In the genomic region with DNA sequence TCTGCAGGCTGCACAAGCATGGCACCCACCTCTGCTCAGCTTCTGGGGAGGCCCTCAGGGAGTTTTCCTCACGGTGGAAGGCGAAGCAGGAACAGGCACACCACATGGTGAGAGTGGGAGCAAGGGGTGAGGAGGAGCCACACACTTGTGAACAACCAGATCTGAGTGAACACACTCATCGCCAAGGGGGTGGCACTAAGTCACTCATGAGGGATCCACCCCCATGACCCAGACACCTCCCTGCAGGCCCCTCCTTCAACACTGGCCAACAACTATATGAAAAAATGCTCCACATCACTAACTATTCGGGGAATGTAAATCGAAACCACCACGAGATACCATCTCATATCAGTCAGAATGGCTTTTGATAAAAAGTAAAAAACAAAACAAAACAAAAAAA, we compare ENCODE assay signal across 21 cellular contexts. TPM values are rescaled to one million over a fixed set of nuclear protein-coding genes. Genes with fewer than 3 reads are reported as not detected.
DNase-seq lines count a peak whose midpoint lies in the region; ATAC-seq and TF ChIP-seq lines count a peak whose summit lies in the region.
"Had no signal": no experiment of that assay in that cellular context is flagged by ENCODE, and none has a peak within 500 bp of the region (broad histone marks: within the 10 kb centered on the region; RNA-seq: fewer than 3 reads in every experiment).

No MANE protein-coding gene starts in this region.

- H3K36me3 Mint-ChIP-seq in CD4-positive, alpha-beta memory T cell = no peaks in the 10 kb centered on the region
- H3K36me3 Mint-ChIP-seq: CD14-positive monocyte had no signal

- H3K27ac Mint-ChIP-seq in CD4-positive, alpha-beta memory T cell = peak overlapping the region in 3 of 7 donors; percentile 8 to 65 (median 19)

- intact Hi-C loops in CD4-positive, alpha-beta memory T cell (cut with micrococcal nuclease) = no loop called here

- POLR2A ChIA-PET in CD4-positive, alpha-beta memory T cell (lab: Charles Lee; ENCODE audit: partially characterized antibody) = interaction anchor here (1.6 kb wide), 1 partner anchor 10 kb away, joined by 4 read pairs; no protein-coding TSS in a partner anchor

- peak in 3 of 5 donors; percentile 9 to 56 (median 36) for DNase-seq in CD4-positive, alpha-beta memory T cell
- peak; percentile 45 for DNase-seq in ELR (ENCODE audit: low read depth)
- peak; percentile 32 for DNase-seq in amniotic epithelial cell (ENCODE audit: low read depth)
- DNase-seq in foreskin fibroblast = peak; percentile 25 to 29
- DNase-seq in stimulated activated CD4-positive, alpha-beta T cell treated with anti-CD3 and anti-CD28 coated beads, Interleukin-12 subunit alpha, Interleukin-12 subunit beta, amount 100 ng/mL, for 4 hours = no peak
- DNase-seq in HCEC 1CT = no peak
- DNase-seq: ACHN, COR-L47, DMS 273 treated with DMSO at 0.1 percent for 48 hours, GM23248, NCI-H1105, NCI-H2081 treated with DMSO at 0.1 percent for 48 hours, NCI-H2227 treated with DMSO at 0.1 percent for 48 hours, NCI-H524, NCI-H82, SIG-M5 had no signal

- no peak for TF ChIP-seq CTCF in foreskin fibroblast (IDR thresholded peaks at IDR 0.05; ENCODE audit: low read depth, low read length)

- CTCF ChIA-PET in CD4-positive, alpha-beta memory T cell (lab: Charles Lee; ENCODE audit: partially characterized antibody) = interaction anchor here (0.6 to 6.4 kb wide), 2 partner anchors 9 to 30 kb away, joined by 3 to 53 read pairs; a partner anchor contains a TSS

- H3K4me1 Mint-ChIP-seq in CD4-positive, alpha-beta memory T cell = peaks cover 11 to 34% (median 13%) of the 10 kb centered on the region in 4 donors
- H3K4me1 Mint-ChIP-seq: CD14-positive monocyte had no signal

- H3K4me3 ChIP-seq in CD4-positive, alpha-beta memory T cell (ENCODE audit: low read length in 2 of 2) = no peak overlapping the region
- H3K4me3 ChIP-seq in foreskin fibroblast (ENCODE audit: low read depth in 1 of 2, low read length in 2 of 2) = no peak overlapping the region
- H3K4me3 ChIP-seq: GM23248, HAP-1 had no signal

- H3K27me3 Mint-ChIP-seq in CD4-positive, alpha-beta memory T cell = peaks cover 12 to 18% of the 10 kb centered on the region in 2 donors

- peak overlapping the region in 4 of 8 donors; percentile 1 to 48 (median 15) for H3K4me3 Mint-ChIP-seq in CD4-positive, alpha-beta memory T cell

- no peak overlapping the region for H3K27ac ChIP-seq in CD4-positive, alpha-beta memory T cell (ENCODE audit: low read depth, low read length)
- H3K27ac ChIP-seq: GM23248, RWPE1 had no signal

- ATAC-seq in GM21390 (IDR thresholded peaks at IDR 0.05; ENCODE audit: unreplicated experiment) = no peak

- no peaks in the 10 kb centered on the region for H3K27me3 ChIP-seq in CD4-positive, alpha-beta memory T cell (ENCODE audit: insufficient read depth, low read length)

- no peaks in the 10 kb centered on the region for H3K9me3 ChIP-seq in CD4-positive, alpha-beta memory T cell (ENCODE audit: control insufficient read depth in 1 of 2, low read length in 2 of 2)
- H3K9me3 ChIP-seq: HAP-1 had no signal

- H3K36me3 ChIP-seq in CD4-positive, alpha-beta memory T cell (ENCODE audit: insufficient read depth, low read length) = no peaks in the 10 kb centered on the region
- H3K36me3 ChIP-seq: HAP-1 had no signal

- no peaks in the 10 kb centered on the region for H3K9me3 Mint-ChIP-seq in CD4-positive, alpha-beta memory T cell

- H3K4me1 ChIP-seq in CD4-positive, alpha-beta memory T cell (ENCODE audit: insufficient read depth, low read length) = no peaks in the 10 kb centered on the region
- H3K4me1 ChIP-seq: HAP-1 had no signal

RNA-seq across cellular contexts. Expression of a gene that starts 0.7 kb away (rescaled TPM):
- total RNA-seq in CD4-positive, alpha-beta memory T cell = not detected
- not detected for polyA plus RNA-seq in CD4-positive, alpha-beta memory T cell
- total RNA-seq: GM23248, LHCN-M2 had no signal
- polyA plus RNA-seq: CD14-positive monocyte, GM23248 had no signal

RNA-seq across cellular contexts. Expression of a gene that starts 9.4 kb away (rescaled TPM):
- not detected for total RNA-seq in CD4-positive, alpha-beta memory T cell
- polyA plus RNA-seq in CD4-positive, alpha-beta memory T cell = not detected
- total RNA-seq: GM23248, LHCN-M2 had no signal
- polyA plus RNA-seq: CD14-positive monocyte, GM23248 had no signal

RNA-seq across cellular contexts. Expression of a gene that starts 13.7 kb away (rescaled TPM):
- not detected for total RNA-seq in CD4-positive, alpha-beta memory T cell
- under 1 TPM in 1 of 2 donors, not detected in 1; 0.29 TPM for polyA plus RNA-seq in CD4-positive, alpha-beta memory T cell
- total RNA-seq: GM23248, LHCN-M2 had no signal
- polyA plus RNA-seq: CD14-positive monocyte, GM23248 had no signal

RNA-seq across cellular contexts. Expression of a gene that starts 23.1 kb away (rescaled TPM):
- total RNA-seq in CD4-positive, alpha-beta memory T cell = not detected
- not detected for polyA plus RNA-seq in CD4-positive, alpha-beta memory T cell
- total RNA-seq: GM23248, LHCN-M2 had no signal
- polyA plus RNA-seq: CD14-positive monocyte, GM23248 had no signal

RNA-seq across cellular contexts. Expression of a gene that starts 26.7 kb away (rescaled TPM):
- total RNA-seq in CD4-positive, alpha-beta memory T cell = 1 to 10 TPM; 5.8 TPM
- 1 to 10 TPM in 1 of 2 donors, not detected in 1; 1.5 TPM for polyA plus RNA-seq in CD4-positive, alpha-beta memory T cell
- total RNA-seq: LHCN-M2 had no signal
- polyA plus RNA-seq: CD14-positive monocyte, GM23248 had no signal

Comparison
In these comparisons a context has a peak if more than half of its experiments do, and no peak if none do; other contexts are left out.
1. DNase-seq: peak in CD4-positive, alpha-beta memory T cell (3 of 5), ELR (single experiment), amniotic epithelial cell (single experiment) and foreskin fibroblast (2 of 2); none in stimulated activated CD4-positive, alpha-beta T cell treated with anti-CD3 and anti-CD28 coated beads, Interleukin-12 subunit alpha, Interleukin-12 subunit beta, amount 100 ng/mL, for 4 hours (single experiment) and HCEC 1CT (single experiment).